ENCODE assay signal across 10 cellular contexts in genomic region chr11:88335284-88335683, GRCh38. TPM values are rescaled to one million over a fixed set of nuclear protein-coding genes. Genes with fewer than 3 reads are reported as not detected.
A peak's percentile ranks its signal among the peaks of the same experiment; 100 is the strongest.
DNase-seq lines count a peak whose midpoint lies in the region; ATAC-seq and TF ChIP-seq lines count a peak whose summit lies in the region.
"Had no signal": no experiment of that assay in that cellular context is flagged by ENCODE, and none has a peak within 500 bp of the region (broad histone marks: within the 10 kb centered on the region; RNA-seq: fewer than 3 reads in every experiment).

No MANE protein-coding gene starts in this region.

- TF ChIP-seq CTCF in WTC11 (IDR thresholded peaks at IDR 0.05): no peak
- no peak for TF ChIP-seq CTCF in hepatocyte (IDR thresholded peaks at IDR 0.05; ENCODE audit: poor library complexity)
- no peak for TF ChIP-seq CTCF in suprapubic skin (IDR thresholded peaks at IDR 0.05)

- POLR2A ChIA-PET in WTC11 (lab: Charles Lee): interaction anchor here (0.7 kb wide), 3 partner anchors 12 to 1559 kb away, joined by 5 to 8 read pairs (median 6); no protein-coding TSS in a partner anchor

- H3K36me3 ChIP-seq in hepatocyte (replicated peaks; ENCODE audit: insufficient read depth, low read depth): no peaks in the 10 kb centered on the region
- no peaks in the 10 kb centered on the region for H3K36me3 ChIP-seq in suprapubic skin

- CTCF ChIA-PET in activated naive CD4-positive, alpha-beta T cell treated with anti-CD3 and anti-CD28 coated beads, Interleukin-2, amount 10 ng/mL, durations not matched to agents 7 days and 5 days (lab: Charles Lee): interaction anchor here (1.1 kb wide), 1 partner anchor 20 kb away, joined by 3 read pairs; no protein-coding TSS in a partner anchor
- CTCF ChIA-PET in WTC11 (lab: Charles Lee): interaction anchor here (1.0 kb wide), 1 partner anchor 10 kb away, joined by 3 read pairs; no protein-coding TSS in a partner anchor

- no peak for ATAC-seq in WTC11
- ATAC-seq in GM21576 (IDR thresholded peaks at IDR 0.05; ENCODE audit: unreplicated experiment): no peak
- no peak for ATAC-seq in GM18502 (IDR thresholded peaks at IDR 0.05; ENCODE audit: poor library complexity, unreplicated experiment)
- ATAC-seq: Right ventricle myocardium inferior had no signal

- peak overlapping the region; percentile 75 for H3K27ac Mint-ChIP-seq in activated naive CD4-positive, alpha-beta T cell treated with anti-CD3 and anti-CD28 coated beads, Interleukin-2, amount 10 ng/mL, durations not matched to agents 7 days and 5 days
- H3K27ac Mint-ChIP-seq in WTC11: peak overlapping the region; percentile 95

- H3K4me1 ChIP-seq in hepatocyte (ENCODE audit: insufficient read depth): no peaks in the 10 kb centered on the region
- peaks cover 18% of the 10 kb centered on the region for H3K4me1 ChIP-seq in suprapubic skin

- no peak for TF ChIP-seq EP300 in suprapubic skin (IDR thresholded peaks at IDR 0.05)

- DNase-seq in activated naive CD4-positive, alpha-beta T cell treated with anti-CD3 and anti-CD28 coated beads, Interleukin-2, amount 10 ng/mL, durations not matched to agents 7 days and 5 days: no peak
- no peak for DNase-seq in activated naive CD4-positive, alpha-beta T cell treated with Interleukin-2 at 50 U/mL for 16 hours
- DNase-seq in WTC11 (ENCODE audit: low spot score) (no peak), hepatocyte (ENCODE audit: low spot score) (no peak), suprapubic skin (ENCODE audit: low spot score in 2 of 2) (no peak), HT-29 (ENCODE audit: low spot score) (no peak)
- DNase-seq: anterior cingulate cortex had no signal

- peaks cover 49% of the 10 kb centered on the region for H3K79me2 ChIP-seq in hepatocyte

- H3K27me3 ChIP-seq in hepatocyte (no peaks in the 10 kb centered on the region), suprapubic skin (no peaks in the 10 kb centered on the region)

- H3K9me2 ChIP-seq in hepatocyte (replicated peaks; ENCODE audit: insufficient read depth): no peaks in the 10 kb centered on the region

- H3K4me3 ChIP-seq in hepatocyte (no peak overlapping the region), suprapubic skin (peak overlapping the region; percentile 75)

- WGBS in hepatocyte (ENCODE audit: low lambda C conversion rate, missing lambda C conversion rate): 48% methylated on average over 4 of the region's 4 CpGs
- WGBS in suprapubic skin: 65% methylated on average over 4 of the region's 4 CpGs

- H2AFZ ChIP-seq in hepatocyte: no peak overlapping the region

- H3K27ac ChIP-seq in hepatocyte (no peak overlapping the region), suprapubic skin (no peak overlapping the region)

- peaks cover 4% of the 10 kb centered on the region for H3K27me3 Mint-ChIP-seq in activated naive CD4-positive, alpha-beta T cell treated with anti-CD3 and anti-CD28 coated beads, Interleukin-2, amount 10 ng/mL, durations not matched to agents 7 days and 5 days
- no peaks in the 10 kb centered on the region for H3K27me3 Mint-ChIP-seq in WTC11 (ENCODE audit: low read depth)

- no peaks in the 10 kb centered on the region for H4K20me1 ChIP-seq in hepatocyte (ENCODE audit: insufficient read depth, poor library complexity, severe bottlenecking)

- H3K9me3 ChIP-seq in hepatocyte (ENCODE audit: low read depth): no peaks in the 10 kb centered on the region
- no peaks in the 10 kb centered on the region for H3K9me3 ChIP-seq in suprapubic skin

- H3K9me3 Mint-ChIP-seq in activated naive CD4-positive, alpha-beta T cell treated with anti-CD3 and anti-CD28 coated beads, Interleukin-2, amount 10 ng/mL, durations not matched to agents 7 days and 5 days: no peaks in the 10 kb centered on the region
- no peaks in the 10 kb centered on the region for H3K9me3 Mint-ChIP-seq in WTC11

- H3K4me3 Mint-ChIP-seq in activated naive CD4-positive, alpha-beta T cell treated with anti-CD3 and anti-CD28 coated beads, Interleukin-2, amount 10 ng/mL, durations not matched to agents 7 days and 5 days: peak overlapping the region; percentile 88
- H3K4me3 Mint-ChIP-seq in WTC11: peak overlapping the region; percentile 96

- H3K4me2 ChIP-seq in hepatocyte: peak overlapping the region; percentile 76

- H3K36me3 Mint-ChIP-seq in activated naive CD4-positive, alpha-beta T cell treated with anti-CD3 and anti-CD28 coated beads, Interleukin-2, amount 10 ng/mL, durations not matched to agents 7 days and 5 days: peaks cover 56% of the 10 kb centered on the region
- H3K36me3 Mint-ChIP-seq in WTC11: peaks cover 48% of the 10 kb centered on the region

- no peak for TF ChIP-seq POLR2A in suprapubic skin (IDR thresholded peaks at IDR 0.05)

- H3K4me1 Mint-ChIP-seq in activated naive CD4-positive, alpha-beta T cell treated with anti-CD3 and anti-CD28 coated beads, Interleukin-2, amount 10 ng/mL, durations not matched to agents 7 days and 5 days: peaks cover 70% of the 10 kb centered on the region
- H3K4me1 Mint-ChIP-seq in WTC11: peaks cover 65% of the 10 kb centered on the region

TF ChIP-seq in WTC11, 78 proteins besides CTCF, POLR2A, EP300 and RAD21:
- TF ChIP-seq OVOL2 (CRISPR knock-in tag; IDR thresholded peaks at IDR 0.05; ENCODE audit: borderline replicate concordance): no peak
- no peak for TF ChIP-seq NFATC4 (CRISPR knock-in tag; IDR thresholded peaks at IDR 0.05)
- peak; percentile 96 for TF ChIP-seq ZNF121 (CRISPR knock-in tag; IDR thresholded peaks at IDR 0.05)

RNA-seq across cellular contexts. Expression of gene CTSC, which starts 2.3 kb away (rescaled TPM):
- 269 to 299 TPM (median 293 TPM) in 3 replicates for total RNA-seq in WTC11 (2021)
- total RNA-seq in hepatocyte: 178 and 198 TPM in 2 replicates
- polyA plus RNA-seq in hepatocyte: 166 and 187 TPM in 2 replicates
- total RNA-seq in suprapubic skin: 10 to 100 TPM; 24.5 to 59.0 (median 31.6) TPM
- total RNA-seq in HT-29 (2014; rRNA removed; shearing (Covaris generic)): 91.1 and 93.5 TPM in 2 replicates
